In the genomic region with DNA sequence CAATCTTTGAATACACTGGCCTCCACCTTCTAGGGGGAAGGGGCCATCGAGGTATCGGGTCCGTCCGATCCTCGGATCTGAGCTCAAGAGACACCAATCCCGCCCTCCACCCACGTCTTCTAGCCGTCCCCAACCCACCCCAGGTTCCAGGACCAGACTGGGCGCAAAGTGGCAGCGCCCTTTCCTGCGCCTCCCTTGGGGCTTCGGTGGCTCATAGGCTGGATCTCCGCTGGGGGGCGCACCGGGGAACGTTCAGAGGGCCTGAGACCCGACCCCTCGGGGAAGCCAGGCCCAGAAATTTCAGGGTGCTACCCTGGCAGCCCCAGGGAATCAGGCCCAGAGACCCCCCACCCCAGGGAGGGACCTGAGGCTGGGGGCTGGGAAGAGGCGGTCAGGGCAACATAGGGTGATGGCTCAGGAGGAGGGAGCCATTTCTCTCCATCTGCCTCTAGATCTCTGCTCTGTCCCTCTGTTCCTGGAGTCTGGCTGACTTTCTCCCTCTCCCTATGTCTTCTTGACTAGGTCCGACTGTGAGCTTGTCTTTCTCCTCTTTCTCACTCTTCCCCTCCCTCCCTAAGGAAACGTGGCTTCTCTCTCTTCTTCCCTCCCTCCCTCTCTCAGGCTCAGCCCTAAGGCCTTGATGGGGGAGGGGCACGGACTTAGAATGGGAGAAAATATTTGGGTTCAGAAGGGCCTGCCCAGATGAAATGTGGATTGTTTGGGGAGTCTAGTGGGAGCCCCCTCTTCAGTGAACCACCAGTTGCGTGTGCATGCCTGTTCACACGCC, we compare ENCODE assay signal across 8 cellular contexts. TPM values are rescaled to one million over a fixed set of nuclear protein-coding genes. Genes with fewer than 3 reads are reported as not detected.
A peak's percentile ranks its signal among the peaks of the same experiment; 100 is the strongest.
DNase-seq lines count a peak whose midpoint lies in the region; ATAC-seq and TF ChIP-seq lines count a peak whose summit lies in the region.

No MANE protein-coding gene starts in this region.

- H3K27ac Mint-ChIP-seq in activated naive CD8-positive, alpha-beta T cell = no peak overlapping the region

- peaks cover 21% of the 10 kb centered on the region for H3F3A ChIP-seq in smooth muscle cell (ENCODE audit: low read depth)

- no peaks in the 10 kb centered on the region for H3K9me3 Mint-ChIP-seq in activated naive CD8-positive, alpha-beta T cell (ENCODE audit: low read depth)

- H2AFZ ChIP-seq in hepatocyte (peak overlapping the region; percentile 29), smooth muscle cell (ENCODE audit: low read depth) (no peak overlapping the region)

- H3K4me2 ChIP-seq in hepatocyte (peak overlapping the region; percentile 90), smooth muscle cell (peak overlapping the region; percentile 98)

- no peak for ATAC-seq in GM19467 (IDR thresholded peaks at IDR 0.05; ENCODE audit: unreplicated experiment)

- H3K79me2 ChIP-seq in hepatocyte = peaks cover 55% of the 10 kb centered on the region
- H3K79me2 ChIP-seq in smooth muscle cell (ENCODE audit: low read depth) = peaks cover 63% of the 10 kb centered on the region

- WGBS in hepatocyte (ENCODE audit: low lambda C conversion rate, missing lambda C conversion rate) = 11% methylated on average over 22 of the region's 24 CpGs
- WGBS in smooth muscle cell (ENCODE audit: low lambda C conversion rate) = 5% methylated on average over 23 of the region's 24 CpGs

- H3K36me3 Mint-ChIP-seq in activated naive CD8-positive, alpha-beta T cell = no peaks in the 10 kb centered on the region

- H3K9me3 ChIP-seq in hepatocyte (ENCODE audit: low read depth) (no peaks in the 10 kb centered on the region), smooth muscle cell (replicated peaks; ENCODE audit: low read depth) (no peaks in the 10 kb centered on the region)

- peaks cover 19% of the 10 kb centered on the region for H3K27me3 Mint-ChIP-seq in activated naive CD8-positive, alpha-beta T cell

- H3K36me3 ChIP-seq in hepatocyte (replicated peaks; ENCODE audit: insufficient read depth, low read depth) (no peaks in the 10 kb centered on the region), smooth muscle cell (ENCODE audit: low read depth) (no peaks in the 10 kb centered on the region)

- peak overlapping the region; percentile 38 for H3K4me3 Mint-ChIP-seq in activated naive CD8-positive, alpha-beta T cell

- peak overlapping the region; percentile 86 for H3K9ac ChIP-seq in smooth muscle cell (ENCODE audit: low read depth)

- peak overlapping the region; percentile 83 for H3K4me3 ChIP-seq in hepatocyte
- peak overlapping the region; percentile 96 for H3K4me3 ChIP-seq in smooth muscle cell

- no peaks in the 10 kb centered on the region for H3K27me3 ChIP-seq in hepatocyte
- H3K27me3 ChIP-seq in smooth muscle cell (ENCODE audit: low read depth) = no peaks in the 10 kb centered on the region

- H3K4me1 Mint-ChIP-seq in activated naive CD8-positive, alpha-beta T cell (ENCODE audit: low read depth) = peaks cover 10% of the 10 kb centered on the region

- H3K27ac ChIP-seq in C4-2B (peak overlapping the region; percentile 4; the same call in 1 of the 2 replicates), hepatocyte (peak overlapping the region; percentile 94), smooth muscle cell (ENCODE audit: low read depth) (peak overlapping the region; percentile 86)

- DNase-seq in HT1080 (ENCODE audit: low read depth) (peak; percentile 55), hepatocyte (ENCODE audit: low spot score) (peak; percentile 85), smooth muscle cell (lab: John Stamatoyannopoulos, UW; ENCODE audit: unreplicated experiment) (peak; percentile 48), hippocampal formation (lab: John Stamatoyannopoulos, UW) (no peak), NCI-H128 (lab: John Stamatoyannopoulos, UW; ENCODE audit: unreplicated experiment) (no peak)

- TF ChIP-seq CTCF in C4-2B (conservative IDR thresholded peaks at IDR 0.05) (no peak), hepatocyte (IDR thresholded peaks at IDR 0.05; ENCODE audit: poor library complexity) (peak; percentile 80), smooth muscle cell (IDR thresholded peaks at IDR 0.05; ENCODE audit: borderline replicate concordance, insufficient read depth, poor library complexity, severe bottlenecking) (peak; percentile 83)

- H3K9me2 ChIP-seq in hepatocyte (replicated peaks; ENCODE audit: insufficient read depth) = no peaks in the 10 kb centered on the region

- peaks cover 9% of the 10 kb centered on the region for H4K20me1 ChIP-seq in hepatocyte (ENCODE audit: insufficient read depth, poor library complexity, severe bottlenecking)
- peaks cover 48% of the 10 kb centered on the region for H4K20me1 ChIP-seq in smooth muscle cell (ENCODE audit: low read depth)

- H3K4me1 ChIP-seq in hepatocyte (ENCODE audit: insufficient read depth) (peaks cover 58% of the 10 kb centered on the region), smooth muscle cell (ENCODE audit: low read depth) (peaks cover 40% of the 10 kb centered on the region)

RNA-seq across cellular contexts. Expression of gene CREB3L1, which starts 1.1 kb away (rescaled TPM):
- 3.3 and 5.1 TPM in 2 replicates for total RNA-seq in HT1080 (2014; rRNA removed; shearing (Covaris generic))
- polyA plus RNA-seq in HT1080 (2015; cell fraction: cytosol; rRNA removed) = 11.6 and 12.7 TPM in 2 replicates
- 6.8 and 7.7 TPM in 2 replicates for polyA plus RNA-seq in HT1080 (2015; cell fraction: nucleus; rRNA removed)
- 20.3 and 22.9 TPM in 2 replicates for total RNA-seq in hepatocyte
- polyA plus RNA-seq in hepatocyte = 275 and 276 TPM in 2 replicates
- 49.1 and 63.3 TPM in 2 replicates for total RNA-seq in smooth muscle cell
- polyA plus RNA-seq in smooth muscle cell = 385 and 437 TPM in 2 replicates

Comparison
In these comparisons a context has a peak if more than half of its experiments do, and no peak if none do; other contexts are left out.
1. H3K27ac ChIP-seq: peak in every context shown above with its lines; median percentile 94 in hepatocyte; 86 in smooth muscle cell; 4 in C4-2B.
2. DNase-seq: peak in HT1080 (single experiment), hepatocyte (single experiment) and smooth muscle cell (single experiment); none in hippocampal formation (0 of 2) and NCI-H128 (single experiment).